10 cellular contexts compared by ENCODE assay signal in the genomic region with DNA sequence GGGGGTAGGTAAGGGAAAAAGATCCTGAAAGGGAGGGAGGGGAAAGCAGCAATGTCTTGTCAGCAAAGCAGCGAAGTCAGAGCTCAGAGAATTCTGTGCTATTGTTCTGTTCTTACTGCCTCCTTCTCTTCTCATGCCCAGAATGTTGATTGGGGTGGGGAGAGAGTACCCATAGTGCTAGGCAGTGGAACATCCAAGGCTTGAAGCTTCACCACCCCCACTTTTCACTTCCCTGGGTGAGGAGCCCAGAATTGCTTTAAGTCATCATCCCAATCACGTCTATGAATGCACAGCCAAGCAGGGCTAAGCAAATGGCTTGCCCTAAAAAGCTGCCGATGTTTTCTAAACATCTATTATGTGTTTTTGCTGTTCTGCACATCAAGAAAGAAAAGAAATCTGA. TPM values are rescaled to one million over a fixed set of nuclear protein-coding genes. Genes with fewer than 3 reads are reported as not detected.
DNase-seq lines count a peak whose midpoint lies in the region; ATAC-seq, FAIRE-seq and TF ChIP-seq lines count a peak whose summit lies in the region.
"Had no signal": no experiment of that assay in that cellular context is flagged by ENCODE, and none has a peak within 500 bp of the region (broad histone marks: within the 10 kb centered on the region; RNA-seq: fewer than 3 reads in every experiment).

No MANE protein-coding gene starts in this region.

- TF ChIP-seq RAD21 in HepG2 (CRISPR knock-in tag; IDR thresholded peaks at IDR 0.05), result no peak

- H3K9me3 Mint-ChIP-seq in effector memory CD8-positive, alpha-beta T cell, result no peaks in the 10 kb centered on the region
- H3K9me3 Mint-ChIP-seq: T-cell had no signal

- CTCF ChIA-PET in HepG2 (lab: Yijun Ruan, JAX; ENCODE audit: low intra/inter-chr PET ratio, low total read pairs), result no interaction called here

- no peak overlapping the region for H3K4me2 ChIP-seq in HepG2 (ENCODE audit: low read depth, low read length)

- H3K27ac ChIP-seq in right lobe of liver (no peak overlapping the region), HepG2 (ENCODE audit: extremely low read length, insufficient read depth, low read length) (no peak overlapping the region)

- H3K27me3 ChIP-seq in right lobe of liver (no peaks in the 10 kb centered on the region), HepG2 (ENCODE audit: control insufficient read depth in 1 of 2, insufficient read depth in 2 of 2, low read length in 2 of 2) (no peaks in the 10 kb centered on the region)

- no peaks in the 10 kb centered on the region for H3K27me3 Mint-ChIP-seq in effector memory CD8-positive, alpha-beta T cell
- H3K27me3 Mint-ChIP-seq: B cell, T-cell had no signal

- H3K9ac ChIP-seq in HepG2 (ENCODE audit: insufficient read depth, low read depth, low read length), result no peak overlapping the region

- H3K36me3 Mint-ChIP-seq in effector memory CD8-positive, alpha-beta T cell (ENCODE audit: insufficient read depth), result peaks cover 6% of the 10 kb centered on the region

- H3K79me2 ChIP-seq in HepG2 (ENCODE audit: insufficient read depth, low read length), result peaks cover 88% of the 10 kb centered on the region

- no TSS peak for BruUV-seq in HepG2 (replicated peaks; lab: Mats Ljungman, UMichigan)

- DNase-seq in right lobe of liver, result no peak
- DNase-seq in HepG2 (ENCODE audit: low spot score), result no peak
- DNase-seq in effector memory CD8-positive, alpha-beta T cell, result no peak
- DNase-seq in medulla oblongata (ENCODE audit: extremely low spot score), result peak; percentile 86
- DNase-seq in COR-L47 (lab: John Stamatoyannopoulos, UW), result no peak
- no peak for DNase-seq in activated CD8-positive, alpha-beta memory T cell treated with anti-CD3 and anti-CD28 coated beads for 24 hours
- DNase-seq: T-cell had no signal

- TF ChIP-seq CTCF in right lobe of liver (IDR thresholded peaks at IDR 0.05), result no peak
- no peak for TF ChIP-seq CTCF in HepG2 (CRISPR knock-in tag; IDR thresholded peaks at IDR 0.05)

- intact Hi-C loops in right lobe of liver (cut with DNase I) (loop anchor here in 1 of 2 donors (10.0 kb wide), 1 partner anchor 383 kb away; no protein-coding TSS in a partner anchor), HepG2 (cut with micrococcal nuclease; ENCODE audit: unreplicated experiment) (no loop called here)

- no peaks in the 10 kb centered on the region for H3K9me3 ChIP-seq in right lobe of liver
- no peaks in the 10 kb centered on the region for H3K9me3 ChIP-seq in HepG2 (ENCODE audit: low read length)

- H3K4me1 ChIP-seq in right lobe of liver (peaks cover 0 to 25% (median 7%) of the 10 kb centered on the region in 4 donors), HepG2 (ENCODE audit: insufficient read depth, low read length) (no peaks in the 10 kb centered on the region)

- no peak overlapping the region for H2AFZ ChIP-seq in HepG2 (ENCODE audit: low read length)

- 73% methylated on average over 3 of the region's 3 CpGs for WGBS in right lobe of liver (ENCODE audit: insufficient coverage, low coverage, low lambda C conversion rate, missing lambda C conversion rate)
- 96% methylated on average over 3 of the region's 3 CpGs for WGBS in HepG2 (ENCODE audit: low lambda C conversion rate)

- POLR2A ChIA-PET in HepG2 (lab: Yijun Ruan, JAX), result no interaction called here

- TF ChIP-seq POLR2A in right lobe of liver (IDR thresholded peaks at IDR 0.05), result no peak
- TF ChIP-seq POLR2A in HepG2 (IDR thresholded peaks at IDR 0.05; ENCODE audit: insufficient read depth in 1 of 2, low read depth in 2 of 2, low read length in 2 of 2), result no peak

- peak overlapping the region in 1 of 2 donors; percentile 30 for H3K4me3 Mint-ChIP-seq in effector memory CD8-positive, alpha-beta T cell
- H3K4me3 Mint-ChIP-seq: B cell had no signal

- TF ChIP-seq EP300 in HepG2 (IDR thresholded peaks at IDR 0.05; ENCODE audit: low read depth in 2 of 2, low read length in 2 of 2), result no peak
- no peak for TF ChIP-seq EP300 in HepG2 (CRISPR knock-in tag; IDR thresholded peaks at IDR 0.05; ENCODE audit: borderline replicate concordance)

- peaks cover 42 to 62% of the 10 kb centered on the region in 2 donors for H3K4me1 Mint-ChIP-seq in effector memory CD8-positive, alpha-beta T cell (ENCODE audit: low read depth in 2 of 2)

- in situ Hi-C loops in HepG2 (cut with HindIII; ENCODE audit: extremely low pct_ligation_motif_present, low pct_unique_long_range_greater_than_20kb), result no loop called here

- no peak for FAIRE-seq in HepG2 (lab: Jason Lieb, UNC)

- peak in 3 of 4 donors; percentile 14 to 31 (median 31) for ATAC-seq in right lobe of liver
- no peak for ATAC-seq in HepG2
- ATAC-seq in effector memory CD8-positive, alpha-beta T cell (replicated peaks), result no peak
- ATAC-seq in HG03469 (IDR thresholded peaks at IDR 0.05; ENCODE audit: unreplicated experiment), result no peak
- no peak for ATAC-seq in GM19467 (IDR thresholded peaks at IDR 0.05; ENCODE audit: unreplicated experiment)

- peaks cover 10% of the 10 kb centered on the region for H4K20me1 ChIP-seq in HepG2 (ENCODE audit: insufficient read depth, low read length)

- H3K27ac Mint-ChIP-seq in effector memory CD8-positive, alpha-beta T cell, result peak overlapping the region; percentile 22 to 50
- H3K27ac Mint-ChIP-seq: B cell, T-cell had no signal

- H3K36me3 ChIP-seq in right lobe of liver (no peaks in the 10 kb centered on the region), HepG2 (replicated peaks in 1 of 2; ENCODE audit: control insufficient read depth in 1 of 2, insufficient read depth in 2 of 2, low read length in 2 of 2) (no peaks in the 10 kb centered on the region)

- no peak overlapping the region for H3K4me3 ChIP-seq in right lobe of liver
- H3K4me3 ChIP-seq in HepG2 (replicated peaks in 1 of 3; ENCODE audit: insufficient read depth in 1 of 3, low read depth in 2 of 3, low read length in 3 of 3), result no peak overlapping the region

TF ChIP-seq in HepG2, 621 proteins besides CTCF, POLR2A, EP300 and RAD21:
- TF ChIP-seq SALL2 (CRISPR knock-in tag; IDR thresholded peaks at IDR 0.05), result no peak
- TF ChIP-seq MIXL1 (CRISPR knock-in tag; IDR thresholded peaks at IDR 0.05), result no peak

RNA-seq across cellular contexts. Expression of a gene that starts 16.5 kb away (rescaled TPM):
- 10 to 100 TPM; 17.0 to 68.0 (median 34.0) TPM for total RNA-seq in right lobe of liver
- 36.7 and 38.3 TPM in 2 replicates for total RNA-seq in HepG2 (2016; rRNA removed; fragmentation: Illumina TruSeq; extraction: Trizol)
- total RNA-seq in HepG2 (2016; cell fraction: cytosol; rRNA removed; fragmentation: Illumina TruSeq; extraction: Trizol; ENCODE audit: low read depth), result 45.7 and 61.3 TPM in 2 replicates
- 37.3 and 38.7 TPM in 2 replicates for total RNA-seq in HepG2 (2016; cell fraction: insoluble cytoplasmic fraction; rRNA removed; fragmentation: Illumina TruSeq; extraction: Trizol)
- 33.6 and 33.7 TPM in 2 replicates for total RNA-seq in HepG2 (2016; cell fraction: membrane; rRNA removed; fragmentation: Illumina TruSeq; extraction: Trizol)
- total RNA-seq in HepG2 (2016; cell fraction: nucleus; rRNA removed; fragmentation: Illumina TruSeq; extraction: Trizol), result 34.9 and 38.2 TPM in 2 replicates
- polyA plus RNA-seq in HepG2 (2011; rRNA removed), result 35.2 and 36.4 TPM in 2 replicates
- 21.6 and 24.9 TPM in 2 replicates for polyA plus RNA-seq in HepG2 (2011; cell fraction: cytosol; rRNA removed)
- polyA plus RNA-seq in HepG2 (2011; cell fraction: nucleus; rRNA removed), result 28.2 and 29.2 TPM in 2 replicates
- polyA plus RNA-seq in HepG2 (2012), result 26.4 and 35.4 TPM in 2 replicates
- polyA plus RNA-seq in HepG2 (2016; cell fraction: cytosol; fragmentation: Illumina TruSeq; extraction: Trizol; ENCODE audit: low read depth), result 7.0 and 8.2 TPM in 2 replicates
- 42.5 and 47.8 TPM in 2 replicates for polyA plus RNA-seq in HepG2 (2016; cell fraction: insoluble cytoplasmic fraction; fragmentation: Illumina TruSeq; extraction: Trizol; ENCODE audit: low read depth)
- 24.4 and 27.4 TPM in 2 replicates for polyA plus RNA-seq in HepG2 (2016; cell fraction: membrane; fragmentation: Illumina TruSeq; extraction: Trizol; ENCODE audit: low read depth)
- 43.8 and 46.7 TPM in 2 replicates for polyA plus RNA-seq in HepG2 (2016; cell fraction: nucleus; fragmentation: Illumina TruSeq; extraction: Trizol; ENCODE audit: insufficient read depth, low read depth)
- polyA minus RNA-seq in HepG2 (2011; rRNA and poly(A)+ RNA removed; ENCODE audit: low replicate concordance), result 30.4 and 52.2 TPM in 2 replicates
- 23.2 and 35.8 TPM in 2 replicates for polyA minus RNA-seq in HepG2 (2011; cell fraction: cytosol; rRNA and poly(A)+ RNA removed)
- 70.3 and 84.2 TPM in 2 replicates for polyA minus RNA-seq in HepG2 (2011; cell fraction: nucleus; rRNA and poly(A)+ RNA removed)

RNA-seq across cellular contexts. Expression of a gene that starts 56.9 kb away (rescaled TPM):
- total RNA-seq in right lobe of liver (10 to 100 TPM; 22.5 to 52.0 (median 39.6) TPM), HepG2 (2016; rRNA removed; fragmentation: Illumina TruSeq; extraction: Trizol) (5.4 and 7.6 TPM in 2 replicates)
- total RNA-seq in HepG2 (2016; cell fraction: cytosol; rRNA removed; fragmentation: Illumina TruSeq; extraction: Trizol; ENCODE audit: low read depth), result 2.0 and 2.1 TPM in 2 replicates
- total RNA-seq in HepG2 (2016; cell fraction: insoluble cytoplasmic fraction; rRNA removed; fragmentation: Illumina TruSeq; extraction: Trizol), result 5.5 and 7.4 TPM in 2 replicates
- 2.3 and 3.2 TPM in 2 replicates for total RNA-seq in HepG2 (2016; cell fraction: membrane; rRNA removed; fragmentation: Illumina TruSeq; extraction: Trizol)
- 1.9 and 3.0 TPM in 2 replicates for total RNA-seq in HepG2 (2016; cell fraction: nucleus; rRNA removed; fragmentation: Illumina TruSeq; extraction: Trizol)
- polyA plus RNA-seq in HepG2 (2011; rRNA removed), result 0.82 and 1.4 TPM in 2 replicates
- polyA plus RNA-seq in HepG2 (2011; cell fraction: cytosol; rRNA removed), result 0.78 and 1.9 TPM in 2 replicates
- 0.29 and 0.42 TPM in 2 replicates for polyA plus RNA-seq in HepG2 (2011; cell fraction: nucleus; rRNA removed)
- polyA plus RNA-seq in HepG2 (2012), result 0.99 and 1.1 TPM in 2 replicates
- 2.0 and 3.1 TPM in 2 replicates for polyA plus RNA-seq in HepG2 (2016; cell fraction: cytosol; fragmentation: Illumina TruSeq; extraction: Trizol; ENCODE audit: low read depth)
- polyA plus RNA-seq in HepG2 (2016; cell fraction: insoluble cytoplasmic fraction; fragmentation: Illumina TruSeq; extraction: Trizol; ENCODE audit: low read depth), result 9.1 and 11.4 TPM in 2 replicates
- polyA plus RNA-seq in HepG2 (2016; cell fraction: membrane; fragmentation: Illumina TruSeq; extraction: Trizol; ENCODE audit: low read depth), result 3.2 and 4.1 TPM in 2 replicates
- 2.5 and 4.0 TPM in 2 replicates for polyA plus RNA-seq in HepG2 (2016; cell fraction: nucleus; fragmentation: Illumina TruSeq; extraction: Trizol; ENCODE audit: insufficient read depth, low read depth)
- 1.0 TPM in 1 of 2 replicates, not detected in the other for polyA minus RNA-seq in HepG2 (2011; rRNA and poly(A)+ RNA removed; ENCODE audit: low replicate concordance)
- not detected in 2 replicates for polyA minus RNA-seq in HepG2 (2011; cell fraction: cytosol; rRNA and poly(A)+ RNA removed)
- 0.77 TPM in 1 of 2 replicates, not detected in the other for polyA minus RNA-seq in HepG2 (2011; cell fraction: nucleus; rRNA and poly(A)+ RNA removed)

Comparison
In these comparisons a context has a peak if more than half of its experiments do, and no peak if none do; other contexts are left out.
1. ATAC-seq: peak in right lobe of liver (3 of 4); none in HepG2 (single experiment), effector memory CD8-positive, alpha-beta T cell (single experiment), HG03469 (single experiment) and GM19467 (single experiment).